17 cellular contexts compared by ENCODE assay signal in genomic region chr1:25484533-25484932, GRCh38. TPM values are rescaled to one million over a fixed set of nuclear protein-coding genes. Genes with fewer than 3 reads are reported as not detected.
DNase-seq lines count a peak whose midpoint lies in the region; ATAC-seq and TF ChIP-seq lines count a peak whose summit lies in the region.
"Had no signal": no experiment of that assay in that cellular context is flagged by ENCODE, and none has a peak within 500 bp of the region (broad histone marks: within the 10 kb centered on the region; RNA-seq: fewer than 3 reads in every experiment).

No MANE protein-coding gene starts in this region.

- DNase-seq in left ventricle myocardium inferior (no peak), left cardiac atrium (no peak), progenitor cell of endocrine pancreas (ENCODE audit: low spot score, unreplicated experiment) (no peak), MG63 (no peak), MCF 10A (ENCODE audit: unreplicated experiment) (no peak), transverse colon (no peak)
- no peak for DNase-seq in activated T-cell treated with anti-CD3 and anti-CD28 coated beads, Interleukin-2, amount 50 U/mL, for 48 hours
- DNase-seq: COR-L47, HCEC 1CT, NCI-H1694, NCI-H2107, NCI-H345, NCI-H526 treated with DMSO at 0.1 percent for 48 hours, PC-3 had no signal

- intact Hi-C loops in left ventricle myocardium inferior (cut with micrococcal nuclease): no loop called here
- intact Hi-C loops in left cardiac atrium (cut with DNase I): no loop called here
- intact Hi-C loops in MCF 10A (cut with micrococcal nuclease): no loop called here
- intact Hi-C loops in transverse colon (cut with DNase I; ENCODE audit: low total_unique reads): no loop called here

- H3K4me3 Mint-ChIP-seq in progenitor cell of endocrine pancreas (ENCODE audit: low read depth) (no peak overlapping the region), MCF 10A (ENCODE audit: unreplicated experiment) (no peak overlapping the region)

- H3K4me3 ChIP-seq in left ventricle myocardium inferior (no peak overlapping the region), iPS-20b (ENCODE audit: low read length) (no peak overlapping the region), MG63 (no peak overlapping the region), transverse colon (no peak overlapping the region)
- H3K4me3 ChIP-seq: GM12878, K562 had no signal

- no TSS peak for BruUV-seq in MCF 10A (replicated peaks; lab: Mats Ljungman, UMichigan)

- H3K4me1 Mint-ChIP-seq in progenitor cell of endocrine pancreas (ENCODE audit: low read depth): no peaks in the 10 kb centered on the region
- H3K4me1 Mint-ChIP-seq in MCF 10A (ENCODE audit: insufficient read depth, unreplicated experiment): peaks cover 6% of the 10 kb centered on the region

- no peaks in the 10 kb centered on the region for H3K27me3 ChIP-seq in left ventricle myocardium inferior (ENCODE audit: low read depth)
- H3K27me3 ChIP-seq in iPS-20b (ENCODE audit: insufficient read depth, low read length): no peaks in the 10 kb centered on the region
- H3K27me3 ChIP-seq in MG63: no peaks in the 10 kb centered on the region
- H3K27me3 ChIP-seq in transverse colon: no peaks in the 10 kb centered on the region

- H3K36me3 ChIP-seq in left ventricle myocardium inferior (peaks cover 36% of the 10 kb centered on the region), iPS-20b (ENCODE audit: insufficient read depth, low read depth, low read length) (peaks cover 6% of the 10 kb centered on the region; the same call in 1 of the 2 replicates), MG63 (peaks cover 21% of the 10 kb centered on the region), transverse colon (peaks cover 0 to 14% (median 4%) of the 10 kb centered on the region in 4 donors)

- H3K9me3 ChIP-seq in left ventricle myocardium inferior (replicated peaks) (no peaks in the 10 kb centered on the region), iPS-20b (ENCODE audit: insufficient read depth, low read depth, low read length) (no peaks in the 10 kb centered on the region), MG63 (no peaks in the 10 kb centered on the region), transverse colon (no peaks in the 10 kb centered on the region)

- TF ChIP-seq CTCF in left ventricle myocardium inferior (IDR thresholded peaks at IDR 0.05; ENCODE audit: borderline replicate concordance) (no peak), progenitor cell of endocrine pancreas (IDR thresholded peaks at IDR 0.05; ENCODE audit: unreplicated experiment) (no peak), MCF 10A (IDR thresholded peaks at IDR 0.05; ENCODE audit: unreplicated experiment) (no peak), transverse colon (IDR thresholded peaks at IDR 0.05) (no peak)

- CTCF ChIA-PET in MCF 10A (lab: Yijun Ruan, JAX): interaction anchor here (0.5 kb wide), 1 partner anchor 309 kb away, joined by 5 read pairs; no protein-coding TSS in a partner anchor

- ATAC-seq in left cardiac atrium: no peak
- ATAC-seq: GM12878, K562, PC-3 had no signal

- POLR2A ChIA-PET in MCF 10A (lab: Yijun Ruan, JAX): interaction anchor here (0.5 to 1.1 kb wide), 2 partner anchors 12 to 53 kb away, joined by 3 read pairs; no protein-coding TSS in a partner anchor

- 35 to 50% methylated on average over 1 of the region's 1 CpG for WGBS in transverse colon (ENCODE audit: low coverage in 1 of 2), 2 donors

- H3K36me3 Mint-ChIP-seq in progenitor cell of endocrine pancreas (ENCODE audit: insufficient read depth) (peaks cover 3% of the 10 kb centered on the region), MCF 10A (ENCODE audit: insufficient read depth, unreplicated experiment) (peaks cover 33% of the 10 kb centered on the region)

- H3K27me3 Mint-ChIP-seq in progenitor cell of endocrine pancreas: no peaks in the 10 kb centered on the region
- H3K27me3 Mint-ChIP-seq in MCF 10A (ENCODE audit: insufficient read depth, unreplicated experiment): no peaks in the 10 kb centered on the region

- H3K4me1 ChIP-seq in left ventricle myocardium inferior (peaks cover 36% of the 10 kb centered on the region), iPS-20b (ENCODE audit: insufficient read depth, low read length) (peaks cover 20% of the 10 kb centered on the region), transverse colon (peaks cover 0 to 19% (median 10%) of the 10 kb centered on the region in 4 donors)

- TF ChIP-seq POLR2A in transverse colon (IDR thresholded peaks at IDR 0.05): no peak

- H3K9me3 Mint-ChIP-seq in progenitor cell of endocrine pancreas (ENCODE audit: low read depth): no peaks in the 10 kb centered on the region
- no peaks in the 10 kb centered on the region for H3K9me3 Mint-ChIP-seq in MCF 10A (ENCODE audit: unreplicated experiment)

- H3K27ac Mint-ChIP-seq in progenitor cell of endocrine pancreas (peak overlapping the region; percentile 37), MCF 10A (ENCODE audit: low read depth, unreplicated experiment) (no peak overlapping the region)

- 0 out of 2 replicates have a peak overlapping the region, but pooled peaks have one; percentile 24 for H3K9ac ChIP-seq in iPS-20b (ENCODE audit: low read depth, low read length)

- no peak for TF ChIP-seq EP300 in transverse colon (IDR thresholded peaks at IDR 0.05; ENCODE audit: low read depth)

- H3K27ac ChIP-seq in left ventricle myocardium inferior (replicated peaks) (peak overlapping the region; percentile 83), iPS-20b (ENCODE audit: low read length) (no peak overlapping the region), transverse colon (no peak overlapping the region)

- in situ Hi-C loops in transverse colon (cut with MboI; ENCODE audit: low pct_ligation_motif_present in 1 of 4, low pct_unique_long_range_greater_than_20kb in 1 of 4, low sequenced_read_pairs in 3 of 4): no loop called here

RNA-seq across cellular contexts. Expression of gene MACO1, which starts 53.8 kb away (rescaled TPM):
- total RNA-seq in left ventricle myocardium inferior (12.9 TPM), left cardiac atrium (10 to 100 TPM; 15.1 to 16.4 TPM), progenitor cell of endocrine pancreas (31.2 and 31.5 TPM in 2 replicates), MCF 10A (2022) (17.4 and 19.3 TPM in 2 replicates), transverse colon (10 to 100 TPM; 11.3 to 24.9 (median 19.0) TPM)
- 22.6 and 25.8 TPM in 2 replicates for total RNA-seq in MG63 (2014; rRNA removed; shearing (Covaris generic); ENCODE audit: low replicate concordance)

RNA-seq across cellular contexts. Expression of gene LDLRAP1, which starts 58.9 kb away (rescaled TPM):
- total RNA-seq in left ventricle myocardium inferior: 14.4 TPM
- 10 to 100 TPM in 1 of 2 donors, 1 to 10 TPM in 1; 9.5 to 10.3 TPM for total RNA-seq in left cardiac atrium
- 12.7 and 13.3 TPM in 2 replicates for total RNA-seq in progenitor cell of endocrine pancreas
- 7.8 and 13.3 TPM in 2 replicates for total RNA-seq in MG63 (2014; rRNA removed; shearing (Covaris generic); ENCODE audit: low replicate concordance)
- 10.3 and 14.0 TPM in 2 replicates for total RNA-seq in MCF 10A (2022)
- 10 to 100 TPM; 24.9 to 75.6 (median 37.8) TPM for total RNA-seq in transverse colon
